Comparison of ENCODE assay signal across 1 cellular context in genomic region chr2:12074126-12074883, GRCh38.
TF ChIP-seq lines count a peak whose summit lies in the region.

No MANE protein-coding gene starts in this region.

TF ChIP-seq in GM12878, 131 proteins besides CTCF, POLR2A, EP300 and RAD21 (continued from another document):
- TF ChIP-seq, protein P1, sequence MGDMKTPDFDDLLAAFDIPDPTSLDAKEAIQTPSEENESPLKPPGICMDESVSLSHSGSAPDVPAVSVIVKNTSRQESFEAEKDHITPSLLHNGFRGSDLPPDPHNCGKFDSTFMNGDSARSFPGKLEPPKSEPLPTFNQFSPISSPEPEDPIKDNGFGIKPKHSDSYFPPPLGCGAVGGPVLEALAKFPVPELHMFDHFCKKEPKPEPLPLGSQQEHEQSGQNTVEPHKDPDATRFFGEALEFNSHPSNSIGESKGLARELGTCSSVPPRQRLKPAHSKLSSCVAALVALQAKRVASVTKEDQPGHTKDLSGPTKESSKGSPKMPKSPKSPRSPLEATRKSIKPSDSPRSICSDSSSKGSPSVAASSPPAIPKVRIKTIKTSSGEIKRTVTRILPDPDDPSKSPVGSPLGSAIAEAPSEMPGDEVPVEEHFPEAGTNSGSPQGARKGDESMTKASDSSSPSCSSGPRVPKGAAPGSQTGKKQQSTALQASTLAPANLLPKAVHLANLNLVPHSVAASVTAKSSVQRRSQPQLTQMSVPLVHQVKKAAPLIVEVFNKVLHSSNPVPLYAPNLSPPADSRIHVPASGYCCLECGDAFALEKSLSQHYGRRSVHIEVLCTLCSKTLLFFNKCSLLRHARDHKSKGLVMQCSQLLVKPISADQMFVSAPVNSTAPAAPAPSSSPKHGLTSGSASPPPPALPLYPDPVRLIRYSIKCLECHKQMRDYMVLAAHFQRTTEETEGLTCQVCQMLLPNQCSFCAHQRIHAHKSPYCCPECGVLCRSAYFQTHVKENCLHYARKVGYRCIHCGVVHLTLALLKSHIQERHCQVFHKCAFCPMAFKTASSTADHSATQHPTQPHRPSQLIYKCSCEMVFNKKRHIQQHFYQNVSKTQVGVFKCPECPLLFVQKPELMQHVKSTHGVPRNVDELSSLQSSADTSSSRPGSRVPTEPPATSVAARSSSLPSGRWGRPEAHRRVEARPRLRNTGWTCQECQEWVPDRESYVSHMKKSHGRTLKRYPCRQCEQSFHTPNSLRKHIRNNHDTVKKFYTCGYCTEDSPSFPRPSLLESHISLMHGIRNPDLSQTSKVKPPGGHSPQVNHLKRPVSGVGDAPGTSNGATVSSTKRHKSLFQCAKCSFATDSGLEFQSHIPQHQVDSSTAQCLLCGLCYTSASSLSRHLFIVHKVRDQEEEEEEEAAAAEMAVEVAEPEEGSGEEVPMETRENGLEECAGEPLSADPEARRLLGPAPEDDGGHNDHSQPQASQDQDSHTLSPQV (IDR thresholded peaks at IDR 0.05) = no peak
- 0 out of 2 replicates have a peak, but pooled peaks have one; percentile 31 for TF ChIP-seq IRF4 (IDR thresholded peaks at IDR 0.05; ENCODE audit: low read depth, low read length)
- TF ChIP-seq MXI1 (IDR thresholded peaks at IDR 0.05; ENCODE audit: low read depth, low read length) = no peak
- TF ChIP-seq SMC3 (IDR thresholded peaks at IDR 0.05; ENCODE audit: borderline replicate concordance, low read length) = no peak
- TF ChIP-seq, protein P2, sequence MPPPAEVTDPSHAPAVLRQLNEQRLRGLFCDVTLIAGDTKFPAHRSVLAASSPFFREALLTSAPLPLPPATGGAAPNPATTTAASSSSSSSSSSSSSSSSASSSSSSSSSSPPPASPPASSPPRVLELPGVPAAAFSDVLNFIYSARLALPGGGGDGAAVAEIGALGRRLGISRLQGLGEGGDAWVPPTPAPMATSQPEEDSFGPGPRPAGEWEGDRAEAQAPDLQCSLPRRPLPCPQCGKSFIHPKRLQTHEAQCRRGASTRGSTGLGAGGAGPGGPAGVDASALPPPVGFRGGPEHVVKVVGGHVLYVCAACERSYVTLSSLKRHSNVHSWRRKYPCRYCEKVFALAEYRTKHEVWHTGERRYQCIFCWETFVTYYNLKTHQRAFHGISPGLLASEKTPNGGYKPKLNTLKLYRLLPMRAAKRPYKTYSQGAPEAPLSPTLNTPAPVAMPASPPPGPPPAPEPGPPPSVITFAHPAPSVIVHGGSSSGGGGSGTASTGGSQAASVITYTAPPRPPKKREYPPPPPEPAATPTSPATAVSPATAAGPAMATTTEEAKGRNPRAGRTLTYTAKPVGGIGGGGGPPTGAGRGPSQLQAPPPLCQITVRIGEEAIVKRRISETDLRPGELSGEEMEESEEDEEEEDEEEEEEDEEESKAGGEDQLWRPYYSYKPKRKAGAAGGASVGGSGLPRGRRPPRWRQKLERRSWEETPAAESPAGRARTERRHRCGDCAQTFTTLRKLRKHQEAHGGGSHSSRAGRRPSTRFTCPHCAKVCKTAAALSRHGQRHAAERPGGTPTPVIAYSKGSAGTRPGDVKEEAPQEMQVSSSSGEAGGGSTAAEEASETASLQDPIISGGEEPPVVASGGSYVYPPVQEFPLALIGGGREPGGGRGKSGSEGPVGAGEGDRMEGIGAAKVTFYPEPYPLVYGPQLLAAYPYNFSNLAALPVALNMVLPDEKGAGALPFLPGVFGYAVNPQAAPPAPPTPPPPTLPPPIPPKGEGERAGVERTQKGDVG (CRISPR knock-in tag; IDR thresholded peaks at IDR 0.05) = no peak
- no peak for TF ChIP-seq BCLAF1 (IDR thresholded peaks at IDR 0.05)
- TF ChIP-seq PML (IDR thresholded peaks at IDR 0.05; ENCODE audit: low read length) = no peak
- no peak for TF ChIP-seq BMI1 (IDR thresholded peaks at IDR 0.05; ENCODE audit: borderline replicate concordance)
- TF ChIP-seq WRNIP1 (IDR thresholded peaks at IDR 0.05; ENCODE audit: borderline replicate concordance, low read depth, low read length) = no peak
- TF ChIP-seq FOXM1 (IDR thresholded peaks at IDR 0.05; ENCODE audit: low read depth, low read length) = no peak
- TF ChIP-seq NKRF (conservative IDR thresholded peaks at IDR 0.05) = no peak
- no peak for TF ChIP-seq ZNF217 (IDR thresholded peaks at IDR 0.05)
- TF ChIP-seq TCF12 (IDR thresholded peaks at IDR 0.05; ENCODE audit: low read depth, low read length) = peak; percentile 65; the same call in 1 of the 2 replicates
- TF ChIP-seq SPI1 (IDR thresholded peaks at IDR 0.05; ENCODE audit: borderline replicate concordance, insufficient read depth, low read depth, low read length) = peak; percentile 64; the same call in 1 of the 2 replicates
- TF ChIP-seq, protein P3, sequence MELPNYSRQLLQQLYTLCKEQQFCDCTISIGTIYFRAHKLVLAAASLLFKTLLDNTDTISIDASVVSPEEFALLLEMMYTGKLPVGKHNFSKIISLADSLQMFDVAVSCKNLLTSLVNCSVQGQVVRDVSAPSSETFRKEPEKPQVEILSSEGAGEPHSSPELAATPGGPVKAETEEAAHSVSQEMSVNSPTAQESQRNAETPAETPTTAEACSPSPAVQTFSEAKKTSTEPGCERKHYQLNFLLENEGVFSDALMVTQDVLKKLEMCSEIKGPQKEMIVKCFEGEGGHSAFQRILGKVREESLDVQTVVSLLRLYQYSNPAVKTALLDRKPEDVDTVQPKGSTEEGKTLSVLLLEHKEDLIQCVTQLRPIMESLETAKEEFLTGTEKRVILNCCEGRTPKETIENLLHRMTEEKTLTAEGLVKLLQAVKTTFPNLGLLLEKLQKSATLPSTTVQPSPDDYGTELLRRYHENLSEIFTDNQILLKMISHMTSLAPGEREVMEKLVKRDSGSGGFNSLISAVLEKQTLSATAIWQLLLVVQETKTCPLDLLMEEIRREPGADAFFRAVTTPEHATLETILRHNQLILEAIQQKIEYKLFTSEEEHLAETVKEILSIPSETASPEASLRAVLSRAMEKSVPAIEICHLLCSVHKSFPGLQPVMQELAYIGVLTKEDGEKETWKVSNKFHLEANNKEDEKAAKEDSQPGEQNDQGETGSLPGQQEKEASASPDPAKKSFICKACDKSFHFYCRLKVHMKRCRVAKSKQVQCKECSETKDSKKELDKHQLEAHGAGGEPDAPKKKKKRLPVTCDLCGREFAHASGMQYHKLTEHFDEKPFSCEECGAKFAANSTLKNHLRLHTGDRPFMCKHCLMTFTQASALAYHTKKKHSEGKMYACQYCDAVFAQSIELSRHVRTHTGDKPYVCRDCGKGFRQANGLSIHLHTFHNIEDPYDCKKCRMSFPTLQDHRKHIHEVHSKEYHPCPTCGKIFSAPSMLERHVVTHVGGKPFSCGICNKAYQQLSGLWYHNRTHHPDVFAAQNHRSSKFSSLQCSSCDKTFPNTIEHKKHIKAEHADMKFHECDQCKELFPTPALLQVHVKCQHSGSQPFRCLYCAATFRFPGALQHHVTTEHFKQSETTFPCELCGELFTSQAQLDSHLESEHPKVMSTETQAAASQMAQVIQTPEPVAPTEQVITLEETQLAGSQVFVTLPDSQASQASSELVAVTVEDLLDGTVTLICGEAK (IDR thresholded peaks at IDR 0.05; ENCODE audit: borderline replicate concordance) = no peak
